In the genomic region with DNA sequence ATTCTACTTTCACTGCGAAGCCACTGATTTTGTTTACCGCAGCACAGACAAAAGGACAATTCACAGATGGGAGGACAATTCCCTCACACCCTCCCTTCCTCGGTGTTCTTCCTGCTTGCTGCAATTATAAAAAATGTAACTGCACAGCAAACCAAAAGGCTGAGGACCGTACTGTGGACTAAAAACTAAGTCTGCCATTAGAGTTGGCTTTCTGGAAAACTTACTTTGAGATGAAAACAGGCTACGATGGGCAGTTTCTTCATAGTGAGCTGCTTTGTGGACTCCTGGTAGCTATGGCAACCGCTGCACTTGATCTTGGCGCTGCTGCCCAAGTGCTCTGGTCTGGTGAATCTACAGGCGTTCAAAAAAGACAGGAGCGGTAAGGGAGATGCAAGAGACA, we compare ENCODE assay signal across 22 cellular contexts. TPM values are rescaled to one million over a fixed set of nuclear protein-coding genes. Genes with fewer than 3 reads are reported as not detected.
A peak's percentile ranks its signal among the peaks of the same experiment; 100 is the strongest.
DNase-seq lines count a peak whose midpoint lies in the region; ATAC-seq and TF ChIP-seq lines count a peak whose summit lies in the region.
"Had no signal": no experiment of that assay in that cellular context is flagged by ENCODE, and none has a peak within 500 bp of the region (broad histone marks: within the 10 kb centered on the region; RNA-seq: fewer than 3 reads in every experiment).

No MANE protein-coding gene starts in this region.

- intact Hi-C loops in posterior vena cava (cut with DNase I), result no loop called here

- H3K36me3 ChIP-seq in RWPE2 (ENCODE audit: low read depth), result peaks cover 96% of the 10 kb centered on the region

- DNase-seq in Ammon's horn (ENCODE audit: low spot score) (peak; percentile 83), RWPE2 (ENCODE audit: low spot score) (peak; percentile 1), globus pallidus (ENCODE audit: low spot score) (peak; percentile 87), posterior vena cava (ENCODE audit: low spot score) (peak; percentile 7), NCI-H1105 (lab: John Stamatoyannopoulos, UW) (no peak), DMS 273 (lab: John Stamatoyannopoulos, UW; ENCODE audit: unreplicated experiment) (no peak), coronary artery (ENCODE audit: low spot score) (no peak)
- DNase-seq: activated CD4-positive, alpha-beta T cell treated with anti-CD3 and anti-CD28 coated beads for 1 hour; activated naive CD4-positive, alpha-beta T cell treated with anti-CD3 and anti-CD28 coated beads for 36 hours; activated T-cell treated with anti-CD3 and anti-CD28 coated beads, Interleukin-2, amount 50 U/mL, for 4 hours; amniotic stem cell; CD4-positive, CD25-positive, alpha-beta regulatory T cell; central memory CD4-positive, alpha-beta T cell; DMS79; effector CD8-positive, alpha-beta T cell; NCI-H2081 treated with DMSO at 0.1 percent for 48 hours; NCI-H524; right lobe of liver; T-helper 1 cell had no signal

- no peak overlapping the region for H3K4me3 ChIP-seq in RWPE2 (ENCODE audit: severe bottlenecking)
- H3K4me3 ChIP-seq in coronary artery, result no peak overlapping the region
- H3K4me3 ChIP-seq: right lobe of liver, SJSA1, vagina had no signal

- H3K27ac ChIP-seq in RWPE2 (ENCODE audit: poor library complexity, severe bottlenecking) (no peak overlapping the region), coronary artery (no peak overlapping the region)
- H3K27ac ChIP-seq: right lobe of liver, SJSA1, vagina had no signal

- no peak overlapping the region for H3K27ac Mint-ChIP-seq in stimulated activated memory B cell treated with anti-CD40 and anti-IgM and Interleukin-4, amounts not matched to agents 10 μg/mL and 1 μg/mL and 100 μg/mL, for 72 hours
- H3K27ac Mint-ChIP-seq: activated naive CD4-positive, alpha-beta T cell treated with anti-CD3 and anti-CD28 coated beads for 36 hours had no signal

- no peaks in the 10 kb centered on the region for H3K27me3 ChIP-seq in RWPE2 (ENCODE audit: insufficient read depth, poor library complexity, severe bottlenecking)
- H3K27me3 ChIP-seq: right lobe of liver, SJSA1, vagina had no signal

- H3K4me3 Mint-ChIP-seq in stimulated activated memory B cell treated with anti-CD40 and anti-IgM and Interleukin-4, amounts not matched to agents 10 μg/mL and 1 μg/mL and 100 μg/mL, for 72 hours, result no peak overlapping the region
- H3K4me3 Mint-ChIP-seq: activated naive CD4-positive, alpha-beta T cell treated with anti-CD3 and anti-CD28 coated beads for 36 hours; activated T-cell treated with anti-CD3 and anti-CD28 coated beads, Interleukin-2, amount 50 U/mL, for 4 hours; CD4-positive, CD25-positive, alpha-beta regulatory T cell had no signal

- H3K9me3 ChIP-seq in RWPE2 (ENCODE audit: severe bottlenecking), result no peaks in the 10 kb centered on the region
- H3K9me3 ChIP-seq: right lobe of liver, SJSA1, vagina had no signal

- H3K9me3 Mint-ChIP-seq in stimulated activated memory B cell treated with anti-CD40 and anti-IgM and Interleukin-4, amounts not matched to agents 10 μg/mL and 1 μg/mL and 100 μg/mL, for 72 hours, result no peaks in the 10 kb centered on the region
- H3K9me3 Mint-ChIP-seq: activated naive CD4-positive, alpha-beta T cell treated with anti-CD3 and anti-CD28 coated beads for 36 hours; activated T-cell treated with anti-CD3 and anti-CD28 coated beads, Interleukin-2, amount 50 U/mL, for 4 hours; CD4-positive, CD25-positive, alpha-beta regulatory T cell had no signal

- H3K36me3 Mint-ChIP-seq in stimulated activated memory B cell treated with anti-CD40 and anti-IgM and Interleukin-4, amounts not matched to agents 10 μg/mL and 1 μg/mL and 100 μg/mL, for 72 hours, result peaks cover 79% of the 10 kb centered on the region

- TF ChIP-seq CTCF in RWPE2 (IDR thresholded peaks at IDR 0.05; ENCODE audit: poor library complexity, severe bottlenecking) (no peak), coronary artery (IDR thresholded peaks at IDR 0.05) (no peak)

- no peak for ATAC-seq in RWPE2 (ENCODE audit: low read depth)
- ATAC-seq in stimulated activated memory B cell treated with anti-CD40 and anti-IgM and Interleukin-4, amounts not matched to agents 10 μg/mL and 1 μg/mL and 100 μg/mL, for 72 hours, result no peak
- ATAC-seq: activated T-cell treated with anti-CD3 and anti-CD28 coated beads, Interleukin-2, amount 50 U/mL, for 4 hours; right lobe of liver had no signal

- H3K27me3 Mint-ChIP-seq in stimulated activated memory B cell treated with anti-CD40 and anti-IgM and Interleukin-4, amounts not matched to agents 10 μg/mL and 1 μg/mL and 100 μg/mL, for 72 hours, result no peaks in the 10 kb centered on the region
- H3K27me3 Mint-ChIP-seq: CD4-positive, CD25-positive, alpha-beta regulatory T cell had no signal

- H3K4me1 Mint-ChIP-seq in stimulated activated memory B cell treated with anti-CD40 and anti-IgM and Interleukin-4, amounts not matched to agents 10 μg/mL and 1 μg/mL and 100 μg/mL, for 72 hours, result peaks cover 10% of the 10 kb centered on the region

- no peaks in the 10 kb centered on the region for H3K4me1 ChIP-seq in RWPE2 (ENCODE audit: insufficient read depth, poor library complexity, severe bottlenecking)
- H3K4me1 ChIP-seq: right lobe of liver, SJSA1, vagina had no signal

RNA-seq across cellular contexts. Expression of a gene that starts 35.2 kb away (rescaled TPM):
- total RNA-seq in posterior vena cava, result 100 to 1,000 TPM; 136 to 142 TPM

Comparison
In these comparisons a context has a peak if more than half of its experiments do, and no peak if none do; other contexts are left out.
1. DNase-seq: peak in Ammon's horn (single experiment), RWPE2 (single experiment), globus pallidus (single experiment) and posterior vena cava (single experiment); none in NCI-H1105 (single experiment), DMS 273 (single experiment) and coronary artery (single experiment).